ENCODE assay signal across 18 cellular contexts in genomic region chr5:170169996-170170395, GRCh38.
"Had no signal": no experiment of that assay in that cellular context is flagged by ENCODE, and none has a peak within 500 bp of the region (broad histone marks: within the 10 kb centered on the region; RNA-seq: fewer than 3 reads in every experiment).

No MANE protein-coding gene starts in this region.

- DNase-seq: activated CD4-positive, CD25-positive, alpha-beta regulatory T cell treated with anti-CD3 and anti-CD28 coated beads, Interleukin-2, amount 50 U/mL, for 72 hours; activated CD8-positive, alpha-beta memory T cell treated with anti-CD3 and anti-CD28 coated beads for 24 hours; activated CD8-positive, alpha-beta memory T cell treated with anti-CD3 and anti-CD28 coated beads, Interleukin-2, amount 50 U/mL, for 48 hours; activated effector memory CD4-positive, alpha-beta T cell treated with Interleukin-2 at 50 U/mL for 16 hours; activated T-cell treated with anti-CD3 and anti-CD28 coated beads, Interleukin-2, amount 50 U/mL, for 48 hours; adrenal gland; head of caudate nucleus; nephron progenitor cell; nucleus accumbens; stimulated activated CD4-positive, alpha-beta T cell treated with anti-CD3 and anti-CD28 coated beads, Interleukin-4, amount 100 ng/mL, for 1 hour; upper lobe of right lung had no signal

- FAIRE-seq: frontal cortex, keratinocyte had no signal

- H3K4me1 Mint-ChIP-seq: activated naive CD4-positive, alpha-beta T cell treated with anti-CD3 and anti-CD28 coated beads, Interleukin-2, amount 50 U/mL, for 24 hours had no signal

- ATAC-seq: left lobe of liver, sciatic nerve, upper lobe of right lung had no signal

- H3K27ac Mint-ChIP-seq: activated naive CD4-positive, alpha-beta T cell treated with anti-CD3 and anti-CD28 coated beads, Interleukin-2, amount 50 U/mL, for 24 hours; nephron progenitor cell had no signal

- H3K4me3 Mint-ChIP-seq: activated naive CD4-positive, alpha-beta T cell treated with anti-CD3 and anti-CD28 coated beads, Interleukin-2, amount 50 U/mL, for 24 hours; nephron progenitor cell had no signal

- H3K4me1 ChIP-seq: adrenal gland, upper lobe of right lung had no signal

- H3K9me3 ChIP-seq: adrenal gland, upper lobe of right lung had no signal

- H3K27ac ChIP-seq: adrenal gland, upper lobe of right lung had no signal

- H3K27me3 Mint-ChIP-seq: activated naive CD4-positive, alpha-beta T cell treated with anti-CD3 and anti-CD28 coated beads, Interleukin-2, amount 50 U/mL, for 24 hours had no signal

- H3K36me3 ChIP-seq: adrenal gland, upper lobe of right lung had no signal

- H3K27me3 ChIP-seq: adrenal gland, upper lobe of right lung had no signal

- H3K4me2 ChIP-seq: smooth muscle cell had no signal

- H3K4me3 ChIP-seq: adrenal gland, lung, smooth muscle cell, upper lobe of right lung had no signal

- H3K9me3 Mint-ChIP-seq: activated naive CD4-positive, alpha-beta T cell treated with anti-CD3 and anti-CD28 coated beads, Interleukin-2, amount 50 U/mL, for 24 hours; nephron progenitor cell had no signal
